Comparison of ENCODE assay signal across 1 cellular context in the genomic region with DNA sequence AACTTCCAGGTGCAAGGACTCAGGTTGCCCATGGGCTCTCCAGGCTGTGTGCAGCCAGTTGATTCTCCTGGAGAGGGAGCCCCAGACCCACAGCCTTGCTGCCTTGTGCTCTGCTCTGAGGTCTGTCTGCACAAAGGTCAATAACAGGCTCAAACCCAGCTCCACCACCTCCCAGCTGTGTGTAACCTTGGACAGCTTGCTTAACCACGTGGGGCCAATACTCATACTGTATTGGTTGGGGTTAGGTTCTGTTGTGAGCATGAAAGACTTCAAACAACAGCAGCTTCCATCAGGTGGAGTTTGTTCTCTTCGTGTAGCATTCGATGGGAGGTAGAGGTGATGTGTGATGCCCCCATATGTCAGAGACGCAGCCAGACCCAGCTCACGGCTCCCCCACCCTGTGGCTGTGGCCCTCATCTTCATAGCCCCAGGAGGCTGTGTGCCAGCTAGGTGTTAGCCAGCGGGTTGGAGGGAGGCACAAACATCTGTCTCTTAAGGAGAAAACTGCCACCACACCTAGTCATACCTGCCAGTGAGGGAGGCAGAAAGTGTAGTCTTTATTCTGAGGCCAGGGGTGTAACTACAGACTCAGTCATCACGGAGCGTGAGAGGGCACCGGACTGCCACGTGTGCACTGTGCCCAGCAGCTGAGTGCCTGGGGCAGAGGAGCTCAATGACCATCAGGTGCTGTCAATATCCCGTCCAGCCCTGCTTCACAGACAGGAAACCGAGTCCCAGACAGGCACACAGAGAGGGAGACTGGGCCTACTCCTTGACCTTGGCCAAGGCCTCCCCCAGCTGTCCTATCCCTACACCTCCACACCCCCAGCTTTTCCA.
TF ChIP-seq lines count a peak whose summit lies in the region.

No MANE protein-coding gene starts in this region.

TF ChIP-seq in WTC11, 78 proteins besides CTCF, POLR2A, EP300 and RAD21 (continued from another document):
- TF ChIP-seq, protein P1, sequence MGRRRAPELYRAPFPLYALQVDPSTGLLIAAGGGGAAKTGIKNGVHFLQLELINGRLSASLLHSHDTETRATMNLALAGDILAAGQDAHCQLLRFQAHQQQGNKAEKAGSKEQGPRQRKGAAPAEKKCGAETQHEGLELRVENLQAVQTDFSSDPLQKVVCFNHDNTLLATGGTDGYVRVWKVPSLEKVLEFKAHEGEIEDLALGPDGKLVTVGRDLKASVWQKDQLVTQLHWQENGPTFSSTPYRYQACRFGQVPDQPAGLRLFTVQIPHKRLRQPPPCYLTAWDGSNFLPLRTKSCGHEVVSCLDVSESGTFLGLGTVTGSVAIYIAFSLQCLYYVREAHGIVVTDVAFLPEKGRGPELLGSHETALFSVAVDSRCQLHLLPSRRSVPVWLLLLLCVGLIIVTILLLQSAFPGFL (CRISPR knock-in tag; IDR thresholded peaks at IDR 0.05; ENCODE audit: borderline replicate concordance): no peak
- TF ChIP-seq ELF4 (CRISPR knock-in tag; IDR thresholded peaks at IDR 0.05; ENCODE audit: low read depth) (no peak), USF1 (CRISPR knock-in tag; IDR thresholded peaks at IDR 0.05) (0 out of 2 replicates have a peak, but pooled peaks have one; percentile 29)
TF ChIP-seq in WTC11: peak in this region for 2.
